Comparison of ENCODE assay signal across 24 cellular contexts in genomic region chr9:18925880-18926279, GRCh38.
"Had no signal": no experiment of that assay in that cellular context is flagged by ENCODE, and none has a peak within 500 bp of the region (broad histone marks: within the 10 kb centered on the region; RNA-seq: fewer than 3 reads in every experiment).

No MANE protein-coding gene starts in this region.

- H3K27me3 ChIP-seq: colonic mucosa, esophagus squamous epithelium, foreskin keratinocyte, heart right ventricle, left lung had no signal

- H3K4me3 ChIP-seq: colonic mucosa, esophagus squamous epithelium, heart right ventricle, left lung, lower lobe of right lung had no signal

- H3K4me1 ChIP-seq: colonic mucosa, left lung, lower lobe of right lung had no signal

- H3K9me3 ChIP-seq: colonic mucosa, esophagus squamous epithelium, heart right ventricle, left lung, lower lobe of right lung had no signal

- DNase-seq: colonic mucosa; cortex of kidney; effector CD8-positive, alpha-beta T cell; effector memory CD8-positive, alpha-beta T cell; endodermal cell; erythroblast; esophagus squamous epithelium; foreskin keratinocyte; glutamatergic neuron; heart right ventricle; hippocampal formation; left cardiac atrium; left lung; left ventricle myocardium superior; lower lobe of right lung; mesendoderm; midbrain; naive thymus-derived CD4-positive, alpha-beta T cell had no signal

- FAIRE-seq: endometrium, frontal cortex, islet of Langerhans, keratinocyte had no signal

- H3K27ac ChIP-seq: colonic mucosa, epithelial cell of prostate, esophagus squamous epithelium, foreskin keratinocyte, heart right ventricle, left lung, lower lobe of right lung had no signal

- ATAC-seq: effector memory CD8-positive, alpha-beta T cell; esophagus mucosa; foreskin keratinocyte; heart right ventricle; left cardiac atrium; left lung; left ventricle myocardium superior; naive thymus-derived CD4-positive, alpha-beta T cell had no signal

- H3K36me3 ChIP-seq: colonic mucosa, esophagus squamous epithelium, heart right ventricle, left lung, lower lobe of right lung had no signal
